1 cellular context compared by ENCODE assay signal in genomic region chr9:113888361-113888760, GRCh38.
TF ChIP-seq lines count a peak whose summit lies in the region.

No MANE protein-coding gene starts in this region.

TF ChIP-seq in WTC11, 78 proteins besides CTCF, POLR2A, EP300 and RAD21 (continued from another document):
- TF ChIP-seq RELA (CRISPR knock-in tag; IDR thresholded peaks at IDR 0.05; ENCODE audit: borderline replicate concordance) (no peak), NR2C2 (CRISPR knock-in tag; IDR thresholded peaks at IDR 0.05) (no peak), JUN (CRISPR knock-in tag; IDR thresholded peaks at IDR 0.05) (no peak)
- TF ChIP-seq, protein P1, sequence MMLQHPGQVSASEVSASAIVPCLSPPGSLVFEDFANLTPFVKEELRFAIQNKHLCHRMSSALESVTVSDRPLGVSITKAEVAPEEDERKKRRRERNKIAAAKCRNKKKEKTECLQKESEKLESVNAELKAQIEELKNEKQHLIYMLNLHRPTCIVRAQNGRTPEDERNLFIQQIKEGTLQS (CRISPR knock-in tag; conservative IDR thresholded peaks at IDR 0.05) = no peak
- TF ChIP-seq, protein P2, sequence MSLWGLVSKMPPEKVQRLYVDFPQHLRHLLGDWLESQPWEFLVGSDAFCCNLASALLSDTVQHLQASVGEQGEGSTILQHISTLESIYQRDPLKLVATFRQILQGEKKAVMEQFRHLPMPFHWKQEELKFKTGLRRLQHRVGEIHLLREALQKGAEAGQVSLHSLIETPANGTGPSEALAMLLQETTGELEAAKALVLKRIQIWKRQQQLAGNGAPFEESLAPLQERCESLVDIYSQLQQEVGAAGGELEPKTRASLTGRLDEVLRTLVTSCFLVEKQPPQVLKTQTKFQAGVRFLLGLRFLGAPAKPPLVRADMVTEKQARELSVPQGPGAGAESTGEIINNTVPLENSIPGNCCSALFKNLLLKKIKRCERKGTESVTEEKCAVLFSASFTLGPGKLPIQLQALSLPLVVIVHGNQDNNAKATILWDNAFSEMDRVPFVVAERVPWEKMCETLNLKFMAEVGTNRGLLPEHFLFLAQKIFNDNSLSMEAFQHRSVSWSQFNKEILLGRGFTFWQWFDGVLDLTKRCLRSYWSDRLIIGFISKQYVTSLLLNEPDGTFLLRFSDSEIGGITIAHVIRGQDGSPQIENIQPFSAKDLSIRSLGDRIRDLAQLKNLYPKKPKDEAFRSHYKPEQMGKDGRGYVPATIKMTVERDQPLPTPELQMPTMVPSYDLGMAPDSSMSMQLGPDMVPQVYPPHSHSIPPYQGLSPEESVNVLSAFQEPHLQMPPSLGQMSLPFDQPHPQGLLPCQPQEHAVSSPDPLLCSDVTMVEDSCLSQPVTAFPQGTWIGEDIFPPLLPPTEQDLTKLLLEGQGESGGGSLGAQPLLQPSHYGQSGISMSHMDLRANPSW (CRISPR knock-in tag; conservative IDR thresholded peaks at IDR 0.05; ENCODE audit: low read depth) = no peak
TF ChIP-seq in WTC11: peak in this region for 0.
